ENCODE assay signal across 1 cellular context in the genomic region with DNA sequence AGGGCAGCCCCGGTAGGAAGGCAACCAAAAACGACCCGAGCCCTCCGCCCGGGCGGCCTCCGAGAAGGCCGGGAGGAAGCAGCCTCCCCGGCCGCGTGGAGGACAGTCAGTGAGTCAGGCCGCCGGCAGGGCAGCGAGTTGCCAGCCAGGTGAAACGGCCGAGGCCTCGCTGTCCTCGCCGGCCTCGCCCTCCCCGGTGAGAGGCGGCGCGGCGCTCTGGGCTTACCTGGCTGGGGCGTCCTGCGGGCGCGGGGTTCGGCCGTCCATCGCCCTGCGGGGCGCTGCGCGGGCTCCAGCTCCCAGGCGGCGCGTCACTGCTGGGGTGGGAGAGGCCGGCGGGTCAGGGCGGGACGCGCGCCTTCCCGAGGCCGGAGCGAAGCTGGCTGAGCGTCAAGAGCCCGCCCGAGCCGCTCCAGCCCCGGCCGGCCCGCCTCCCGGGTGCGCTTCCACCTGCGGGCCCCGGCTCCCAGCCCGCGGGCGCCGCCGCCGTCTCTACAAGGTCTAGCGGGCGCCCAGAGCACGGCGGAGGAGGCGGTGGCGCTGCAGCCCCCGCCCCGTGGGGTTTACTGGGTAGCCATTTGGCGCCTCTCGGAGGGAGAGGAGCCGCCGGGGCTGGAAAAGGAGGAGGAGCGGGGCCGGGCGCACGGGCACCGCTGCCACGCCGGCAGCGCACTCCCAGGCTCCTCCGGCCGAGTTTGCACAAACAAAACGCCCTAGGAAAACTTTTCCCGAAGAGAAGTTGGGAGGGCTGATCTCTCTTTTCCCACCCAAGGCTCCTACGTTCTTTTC.
TF ChIP-seq lines count a peak whose summit lies in the region.

No MANE protein-coding gene starts in this region.

TF ChIP-seq in HepG2, 621 proteins besides CTCF, POLR2A, EP300 and RAD21 (continued from another document and continues in another):
- no peak for TF ChIP-seq CHD2 (IDR thresholded peaks at IDR 0.05; ENCODE audit: low read depth, low read length)
- TF ChIP-seq, protein P1, sequence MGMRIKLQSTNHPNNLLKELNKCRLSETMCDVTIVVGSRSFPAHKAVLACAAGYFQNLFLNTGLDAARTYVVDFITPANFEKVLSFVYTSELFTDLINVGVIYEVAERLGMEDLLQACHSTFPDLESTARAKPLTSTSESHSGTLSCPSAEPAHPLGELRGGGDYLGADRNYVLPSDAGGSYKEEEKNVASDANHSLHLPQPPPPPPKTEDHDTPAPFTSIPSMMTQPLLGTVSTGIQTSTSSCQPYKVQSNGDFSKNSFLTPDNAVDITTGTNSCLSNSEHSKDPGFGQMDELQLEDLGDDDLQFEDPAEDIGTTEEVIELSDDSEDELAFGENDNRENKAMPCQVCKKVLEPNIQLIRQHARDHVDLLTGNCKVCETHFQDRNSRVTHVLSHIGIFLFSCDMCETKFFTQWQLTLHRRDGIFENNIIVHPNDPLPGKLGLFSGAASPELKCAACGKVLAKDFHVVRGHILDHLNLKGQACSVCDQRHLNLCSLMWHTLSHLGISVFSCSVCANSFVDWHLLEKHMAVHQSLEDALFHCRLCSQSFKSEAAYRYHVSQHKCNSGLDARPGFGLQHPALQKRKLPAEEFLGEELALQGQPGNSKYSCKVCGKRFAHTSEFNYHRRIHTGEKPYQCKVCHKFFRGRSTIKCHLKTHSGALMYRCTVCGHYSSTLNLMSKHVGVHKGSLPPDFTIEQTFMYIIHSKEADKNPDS (CRISPR knock-in tag; IDR thresholded peaks at IDR 0.05), result no peak
- 0 out of 2 replicates have a peak, but pooled peaks have one; percentile 70 for TF ChIP-seq ZIK1 (CRISPR knock-in tag; IDR thresholded peaks at IDR 0.05; ENCODE audit: borderline replicate concordance, low read depth)
- TF ChIP-seq ARID2 (CRISPR knock-in tag; IDR thresholded peaks at IDR 0.05; ENCODE audit: borderline replicate concordance), result no peak
- TF ChIP-seq ESRRA (CRISPR knock-in tag; IDR thresholded peaks at IDR 0.05; ENCODE audit: low read depth), result peak; percentile 47; the same call in 1 of the 2 replicates
- TF ChIP-seq TBX2 (CRISPR knock-in tag; IDR thresholded peaks at IDR 0.05; ENCODE audit: borderline replicate concordance), result no peak; the same call in 1 of the 2 replicates
- TF ChIP-seq ETV5 (CRISPR knock-in tag; IDR thresholded peaks at IDR 0.05; ENCODE audit: borderline replicate concordance), result peak; percentile 22; the same call in 1 of the 2 replicates
- no peak for TF ChIP-seq WIZ (CRISPR knock-in tag; IDR thresholded peaks at IDR 0.05)
- TF ChIP-seq ZNF513 (CRISPR knock-in tag; conservative IDR thresholded peaks at IDR 0.05), result 0 out of 2 replicates have a peak, but pooled peaks have one; percentile 34
- no peak for TF ChIP-seq NR3C1 (CRISPR knock-in tag; IDR thresholded peaks at IDR 0.05)
- TF ChIP-seq ZFP82 (CRISPR knock-in tag; IDR thresholded peaks at IDR 0.05; ENCODE audit: borderline replicate concordance), result 0 out of 2 replicates have a peak, but pooled peaks have one; percentile 13
- no peak; the same call in 1 of the 2 replicates for TF ChIP-seq SAFB2 (CRISPR knock-in tag; IDR thresholded peaks at IDR 0.05; ENCODE audit: borderline replicate concordance, low read depth)
- no peak for TF ChIP-seq SRSF9 (IDR thresholded peaks at IDR 0.05; ENCODE audit: borderline replicate concordance, insufficient read depth, low read depth, low read length, poor library complexity, severe bottlenecking)
- TF ChIP-seq ZBTB10 (CRISPR knock-in tag; IDR thresholded peaks at IDR 0.05; ENCODE audit: borderline replicate concordance), result no peak; the same call in 1 of the 2 replicates
- TF ChIP-seq HCFC1 (IDR thresholded peaks at IDR 0.05; ENCODE audit: low read depth, low read length), result no peak
- TF ChIP-seq KDM6A (CRISPR knock-in tag; IDR thresholded peaks at IDR 0.05; ENCODE audit: low read depth), result no peak
- TF ChIP-seq DMTF1 (CRISPR knock-in tag; IDR thresholded peaks at IDR 0.05), result no peak
- TF ChIP-seq NFRKB (IDR thresholded peaks at IDR 0.05), result no peak
- TF ChIP-seq ZNF704 (CRISPR knock-in tag; IDR thresholded peaks at IDR 0.05; ENCODE audit: borderline replicate concordance), result 0 out of 2 replicates have a peak, but pooled peaks have one; percentile 61
- TF ChIP-seq ZNF781 (CRISPR knock-in tag; IDR thresholded peaks at IDR 0.05; ENCODE audit: borderline replicate concordance, not compliant biosample characterization), result no peak
- TF ChIP-seq GATAD2A (CRISPR knock-in tag; IDR thresholded peaks at IDR 0.05), result no peak
- TF ChIP-seq BRD4 (CRISPR knock-in tag; IDR thresholded peaks at IDR 0.05), result peak; percentile 64; the same call in 1 of the 2 replicates
- TF ChIP-seq ZNF577 (CRISPR knock-in tag; IDR thresholded peaks at IDR 0.05; ENCODE audit: borderline replicate concordance, low read depth), result no peak
- TF ChIP-seq RARG (CRISPR knock-in tag; IDR thresholded peaks at IDR 0.05; ENCODE audit: low read depth), result no peak
- no peak for TF ChIP-seq STAT5B (CRISPR knock-in tag; IDR thresholded peaks at IDR 0.05)
- TF ChIP-seq, protein P2, sequence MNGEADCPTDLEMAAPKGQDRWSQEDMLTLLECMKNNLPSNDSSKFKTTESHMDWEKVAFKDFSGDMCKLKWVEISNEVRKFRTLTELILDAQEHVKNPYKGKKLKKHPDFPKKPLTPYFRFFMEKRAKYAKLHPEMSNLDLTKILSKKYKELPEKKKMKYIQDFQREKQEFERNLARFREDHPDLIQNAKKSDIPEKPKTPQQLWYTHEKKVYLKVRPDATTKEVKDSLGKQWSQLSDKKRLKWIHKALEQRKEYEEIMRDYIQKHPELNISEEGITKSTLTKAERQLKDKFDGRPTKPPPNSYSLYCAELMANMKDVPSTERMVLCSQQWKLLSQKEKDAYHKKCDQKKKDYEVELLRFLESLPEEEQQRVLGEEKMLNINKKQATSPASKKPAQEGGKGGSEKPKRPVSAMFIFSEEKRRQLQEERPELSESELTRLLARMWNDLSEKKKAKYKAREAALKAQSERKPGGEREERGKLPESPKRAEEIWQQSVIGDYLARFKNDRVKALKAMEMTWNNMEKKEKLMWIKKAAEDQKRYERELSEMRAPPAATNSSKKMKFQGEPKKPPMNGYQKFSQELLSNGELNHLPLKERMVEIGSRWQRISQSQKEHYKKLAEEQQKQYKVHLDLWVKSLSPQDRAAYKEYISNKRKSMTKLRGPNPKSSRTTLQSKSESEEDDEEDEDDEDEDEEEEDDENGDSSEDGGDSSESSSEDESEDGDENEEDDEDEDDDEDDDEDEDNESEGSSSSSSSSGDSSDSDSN (CRISPR knock-in tag; IDR thresholded peaks at IDR 0.05), result peak; percentile 66; the same call in 1 of the 2 replicates
- TF ChIP-seq RFXAP (CRISPR knock-in tag; IDR thresholded peaks at IDR 0.05; ENCODE audit: borderline replicate concordance), result no peak
- no peak; the same call in 1 of the 2 replicates for TF ChIP-seq ZNF580 (CRISPR knock-in tag; IDR thresholded peaks at IDR 0.05; ENCODE audit: borderline replicate concordance, low read depth)
- TF ChIP-seq GTF2F1 (IDR thresholded peaks at IDR 0.05; ENCODE audit: low read length), result no peak
- TF ChIP-seq JDP2 (CRISPR knock-in tag; IDR thresholded peaks at IDR 0.05; ENCODE audit: borderline replicate concordance), result no peak; the same call in 1 of the 2 replicates
- no peak for TF ChIP-seq SOX6 (IDR thresholded peaks at IDR 0.05)
- no peak for TF ChIP-seq SOX6 (CRISPR knock-in tag; IDR thresholded peaks at IDR 0.05)
- TF ChIP-seq ATF7 (IDR thresholded peaks at IDR 0.05), result no peak
- TF ChIP-seq ATF7 (CRISPR knock-in tag; IDR thresholded peaks at IDR 0.05), result no peak
- no peak; the same call in 1 of the 2 replicates for TF ChIP-seq ERF (CRISPR knock-in tag; IDR thresholded peaks at IDR 0.05)
- TF ChIP-seq LRRFIP1 (CRISPR knock-in tag; conservative IDR thresholded peaks at IDR 0.05), result no peak
- no peak for TF ChIP-seq ZNF550 (CRISPR knock-in tag; IDR thresholded peaks at IDR 0.05; ENCODE audit: borderline replicate concordance)
- TF ChIP-seq ZNF558 (CRISPR knock-in tag; IDR thresholded peaks at IDR 0.05; ENCODE audit: borderline replicate concordance), result peak; percentile 12; the same call in 1 of the 2 replicates
- no peak for TF ChIP-seq KLF15 (CRISPR knock-in tag; IDR thresholded peaks at IDR 0.05; ENCODE audit: borderline replicate concordance)
- TF ChIP-seq, protein P3, sequence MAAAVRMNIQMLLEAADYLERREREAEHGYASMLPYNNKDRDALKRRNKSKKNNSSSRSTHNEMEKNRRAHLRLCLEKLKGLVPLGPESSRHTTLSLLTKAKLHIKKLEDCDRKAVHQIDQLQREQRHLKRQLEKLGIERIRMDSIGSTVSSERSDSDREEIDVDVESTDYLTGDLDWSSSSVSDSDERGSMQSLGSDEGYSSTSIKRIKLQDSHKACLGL (CRISPR knock-in tag; IDR thresholded peaks at IDR 0.05), result peak; percentile 70; the same call in 1 of the 2 replicates
- peak; percentile 56; the same call in 1 of the 2 replicates for TF ChIP-seq HDAC1 (CRISPR knock-in tag; IDR thresholded peaks at IDR 0.05)
